In genomic region chr20:63939061-63939935, GRCh38 we compare ENCODE assay signal across 20 cellular contexts. TPM values are rescaled to one million over a fixed set of nuclear protein-coding genes. Genes with fewer than 3 reads are reported as not detected.
DNase-seq lines count a peak whose midpoint lies in the region; ATAC-seq and TF ChIP-seq lines count a peak whose summit lies in the region.
"Had no signal": no experiment of that assay in that cellular context is flagged by ENCODE, and none has a peak within 500 bp of the region (broad histone marks: within the 10 kb centered on the region; RNA-seq: fewer than 3 reads in every experiment).

No MANE protein-coding gene starts in this region.

- H3K4me1 ChIP-seq in neutrophil (ENCODE audit: control insufficient read depth in 1 of 2, insufficient read depth in 1 of 2, low read depth in 1 of 2, low read length in 1 of 2) = peaks cover 40 to 53% of the 10 kb centered on the region in 2 experiments

- no peaks in the 10 kb centered on the region for H3K27me3 ChIP-seq in CD4-positive, alpha-beta T cell (ENCODE audit: control insufficient read depth, insufficient read depth, low read length)
- H3K27me3 ChIP-seq in H7 (ENCODE audit: control insufficient read depth, insufficient read depth, low read length) (no peaks in the 10 kb centered on the region), neutrophil (no peaks in the 10 kb centered on the region)
- H3K27me3 ChIP-seq: upper lobe of right lung had no signal

- CTCF ChIA-PET in CD4-positive, alpha-beta T cell (lab: Charles Lee) = no interaction called here

- no peaks in the 10 kb centered on the region for H3K9me3 ChIP-seq in CD4-positive, alpha-beta T cell (ENCODE audit: control insufficient read depth, low read length)
- no peaks in the 10 kb centered on the region for H3K9me3 ChIP-seq in neutrophil
- H3K9me3 ChIP-seq: upper lobe of right lung had no signal

- H3K9me3 Mint-ChIP-seq in CD4-positive, alpha-beta T cell = no peaks in the 10 kb centered on the region
- H3K9me3 Mint-ChIP-seq: activated CD4-positive, alpha-beta memory T cell treated with anti-CD3 and anti-CD28 coated beads, Interleukin-2, amount 10 ng/mL, durations not matched to agents 7 days and 5 days; activated naive CD8-positive, alpha-beta T cell treated with anti-CD3 and anti-CD28 coated beads, Interleukin-2, amount 10 ng/mL, durations not matched to agents 7 days and 5 days; memory B cell; nephron; T-cell had no signal

- peaks cover 25% of the 10 kb centered on the region for H3K4me1 Mint-ChIP-seq in CD4-positive, alpha-beta T cell (ENCODE audit: low read depth)

- H3K36me3 Mint-ChIP-seq in CD4-positive, alpha-beta T cell (ENCODE audit: low read depth) = peaks cover 52% of the 10 kb centered on the region

- H3K27me3 Mint-ChIP-seq in CD4-positive, alpha-beta T cell = no peaks in the 10 kb centered on the region
- H3K27me3 Mint-ChIP-seq: activated CD4-positive, alpha-beta memory T cell treated with anti-CD3 and anti-CD28 coated beads, Interleukin-2, amount 10 ng/mL, durations not matched to agents 7 days and 5 days; activated naive CD8-positive, alpha-beta T cell treated with anti-CD3 and anti-CD28 coated beads, Interleukin-2, amount 10 ng/mL, durations not matched to agents 7 days and 5 days; memory B cell; T-cell had no signal

- ATAC-seq in CD4-positive, alpha-beta T cell (ENCODE audit: poor library complexity) = peak; percentile 21
- ATAC-seq in left ventricle myocardium superior = no peak
- no peak for ATAC-seq in GM21717 (IDR thresholded peaks at IDR 0.05; ENCODE audit: unreplicated experiment)
- ATAC-seq: esophagus mucosa, upper lobe of right lung had no signal

- TF ChIP-seq CTCF in CD4-positive, alpha-beta T cell (IDR thresholded peaks at IDR 0.05) = no peak
- no peak for TF ChIP-seq CTCF in neutrophil (IDR thresholded peaks at IDR 0.05)

- H3K4me3 ChIP-seq in H7 (ENCODE audit: insufficient read depth, low read depth, low read length) (peak overlapping the region; percentile 72), neutrophil (ENCODE audit: low read depth in 1 of 2, low read length in 1 of 2) (no peak overlapping the region)
- H3K4me3 ChIP-seq: upper lobe of right lung had no signal

- POLR2A ChIA-PET in CD4-positive, alpha-beta T cell (lab: Charles Lee) = interaction anchor here (1.2 kb wide), 1 partner anchor 17 kb away, joined by 8 read pairs; the partner anchor contains the start of gene UCKL1

- H3K4me3 Mint-ChIP-seq in CD4-positive, alpha-beta T cell = no peak overlapping the region
- H3K4me3 Mint-ChIP-seq: activated CD4-positive, alpha-beta memory T cell treated with anti-CD3 and anti-CD28 coated beads, Interleukin-2, amount 10 ng/mL, durations not matched to agents 7 days and 5 days; activated naive CD8-positive, alpha-beta T cell treated with anti-CD3 and anti-CD28 coated beads, Interleukin-2, amount 10 ng/mL, durations not matched to agents 7 days and 5 days; memory B cell; nephron; T-cell had no signal

- H3K27ac ChIP-seq in CD4-positive, alpha-beta T cell (ENCODE audit: low read depth, low read length) = no peak overlapping the region
- peak overlapping the region; percentile 83 for H3K27ac ChIP-seq in neutrophil
- H3K27ac ChIP-seq: upper lobe of right lung had no signal

- no peak for DNase-seq in CD4-positive, alpha-beta T cell
- DNase-seq in H7 = peak; percentile 84
- DNase-seq in left ventricle myocardium superior = peak; percentile 31
- no peak for DNase-seq in anterior cingulate cortex (lab: John Stamatoyannopoulos, UW)
- DNase-seq in occipital lobe (lab: John Stamatoyannopoulos, UW) = no peak
- DNase-seq: activated CD4-positive, alpha-beta memory T cell treated with anti-CD3 and anti-CD28 coated beads, Interleukin-2, amount 10 ng/mL, durations not matched to agents 7 days and 5 days; activated naive CD8-positive, alpha-beta T cell treated with anti-CD3 and anti-CD28 coated beads, Interleukin-2, amount 10 ng/mL, durations not matched to agents 7 days and 5 days; Kasumi-1; NCI-H1092; NCI-H2081; NCI-H510A; SHP77 treated with DMSO at 0.1 percent for 48 hours; upper lobe of right lung had no signal

- intact Hi-C loops in CD4-positive, alpha-beta T cell (cut with DNase I, micrococcal nuclease) = no loop called here
- intact Hi-C loops in left ventricle myocardium superior (cut with micrococcal nuclease) = no loop called here

- H3K27ac Mint-ChIP-seq in CD4-positive, alpha-beta T cell = peak overlapping the region; percentile 20
- H3K27ac Mint-ChIP-seq: activated CD4-positive, alpha-beta memory T cell treated with anti-CD3 and anti-CD28 coated beads, Interleukin-2, amount 10 ng/mL, durations not matched to agents 7 days and 5 days; activated naive CD8-positive, alpha-beta T cell treated with anti-CD3 and anti-CD28 coated beads, Interleukin-2, amount 10 ng/mL, durations not matched to agents 7 days and 5 days; memory B cell; nephron; T-cell had no signal

- H3K36me3 ChIP-seq in H7 (replicated peaks; ENCODE audit: control insufficient read depth, insufficient read depth, low read length) (peaks cover 7% of the 10 kb centered on the region), neutrophil (peaks cover 87% of the 10 kb centered on the region)

RNA-seq across cellular contexts. Expression of gene UCKL1, which starts 16.9 kb away (rescaled TPM):
- total RNA-seq in CD4-positive, alpha-beta T cell = 10 to 100 TPM; 41.3 to 46.1 TPM
- total RNA-seq in H7 (2014; rRNA removed; shearing (Covaris generic)) = 21.8 and 26.6 TPM in 2 replicates
- total RNA-seq in left ventricle myocardium superior (59.9 TPM), occipital lobe (17.8 TPM)

RNA-seq across cellular contexts. Expression of gene ZNF512B, which starts 30.4 kb away (rescaled TPM):
- total RNA-seq in CD4-positive, alpha-beta T cell = 10 to 100 TPM; 22.0 to 23.3 TPM
- total RNA-seq in H7 (2014; rRNA removed; shearing (Covaris generic)) = 13.3 and 15.5 TPM in 2 replicates
- total RNA-seq in left ventricle myocardium superior = 14.0 TPM
- total RNA-seq in occipital lobe = 15.8 TPM

RNA-seq across cellular contexts. Expression of gene SAMD10, which starts 40.1 kb away (rescaled TPM):
- 10 to 100 TPM; 12.0 to 12.1 TPM for total RNA-seq in CD4-positive, alpha-beta T cell
- total RNA-seq in H7 (2014; rRNA removed; shearing (Covaris generic)) = 3.8 and 5.7 TPM in 2 replicates
- total RNA-seq in left ventricle myocardium superior (6.4 TPM), occipital lobe (6.4 TPM)
- total RNA-seq: G401 had no signal

RNA-seq across cellular contexts. Expression of gene PRPF6, which starts 41.6 kb away (rescaled TPM):
- total RNA-seq in CD4-positive, alpha-beta T cell = 10 to 100 TPM; 50.6 to 51.3 TPM
- total RNA-seq in H7 (2014; rRNA removed; shearing (Covaris generic)) = 70.8 and 75.3 TPM in 2 replicates
- 50.6 TPM for total RNA-seq in left ventricle myocardium superior
- total RNA-seq in occipital lobe = 71.0 TPM

RNA-seq across cellular contexts. Expression of gene DNAJC5, which starts 44.4 kb away (rescaled TPM):
- 10 to 100 TPM; 21.4 to 22.5 TPM for total RNA-seq in CD4-positive, alpha-beta T cell
- 29.2 and 30.8 TPM in 2 replicates for total RNA-seq in H7 (2014; rRNA removed; shearing (Covaris generic))
- total RNA-seq in left ventricle myocardium superior = 47.3 TPM
- total RNA-seq in occipital lobe = 99.7 TPM

Comparison
In these comparisons a context has a peak if more than half of its experiments do, and no peak if none do; other contexts are left out.
1. DNase-seq: peak in H7 (single experiment) and left ventricle myocardium superior (single experiment); none in CD4-positive, alpha-beta T cell (0 of 10), anterior cingulate cortex (0 of 58) and occipital lobe (single experiment).